11 cellular contexts compared by ENCODE assay signal in genomic region chr18:63249781-63250180, GRCh38.
A peak's percentile ranks its signal among the peaks of the same experiment; 100 is the strongest.
DNase-seq lines count a peak whose midpoint lies in the region; ATAC-seq and TF ChIP-seq lines count a peak whose summit lies in the region.
"Had no signal": no experiment of that assay in that cellular context is flagged by ENCODE, and none has a peak within 500 bp of the region (broad histone marks: within the 10 kb centered on the region; RNA-seq: fewer than 3 reads in every experiment).

No MANE protein-coding gene starts in this region.

- TF ChIP-seq CTCF in astrocyte of the cerebellum (IDR thresholded peaks at IDR 0.05; ENCODE audit: low read depth, low read length, missing control alignments) (no peak), natural killer cell (IDR thresholded peaks at IDR 0.05) (no peak)

- POLR2A ChIA-PET in CD4-positive, alpha-beta memory T cell (lab: Charles Lee; ENCODE audit: partially characterized antibody): interaction anchor here (1.0 kb wide), 1 partner anchor 68 kb away, joined by 4 read pairs; no protein-coding TSS in a partner anchor

- H3K4me1 Mint-ChIP-seq in CD4-positive, alpha-beta memory T cell: peaks cover 51 to 77% (median 63%) of the 10 kb centered on the region in 4 donors
- H3K4me1 Mint-ChIP-seq in natural killer cell: peaks cover 38 to 47% of the 10 kb centered on the region in 2 donors

- intact Hi-C loops in CD4-positive, alpha-beta memory T cell (cut with micrococcal nuclease): loop anchor here (2.0 kb wide), 1 partner anchor 17 kb away; no protein-coding TSS in a partner anchor
- intact Hi-C loops in natural killer cell (cut with micrococcal nuclease): no loop called here

- H3K36me3 ChIP-seq in CD4-positive, alpha-beta memory T cell (ENCODE audit: insufficient read depth, low read length): peaks cover 2% of the 10 kb centered on the region

- CTCF ChIA-PET in CD4-positive, alpha-beta memory T cell (lab: Charles Lee; ENCODE audit: partially characterized antibody): interaction anchor here (1.0 kb wide), 1 partner anchor 9 kb away, joined by 4 read pairs; no protein-coding TSS in a partner anchor

- no peak for DNase-seq in CD4-positive, alpha-beta memory T cell
- DNase-seq in Kasumi-1 (lab: John Stamatoyannopoulos, UW) (peak; percentile 94 to 95), astrocyte of the cerebellum (ENCODE audit: low read depth) (peak; percentile 8), natural killer cell (no peak), middle frontal gyrus (ENCODE audit: extremely low spot score, low spot score) (no peak), activated gamma-delta T cell (lab: John Stamatoyannopoulos, UW) (no peak)
- no peak for DNase-seq in stimulated activated CD4-positive, alpha-beta T cell treated with anti-CD3 and anti-CD28 coated beads, Interleukin-4, amount 100 ng/mL, for 4 hours
- DNase-seq: activated CD4-positive, alpha-beta T cell treated with anti-CD3 and anti-CD28 coated beads for 1 hour; GM23248; hippocampal formation had no signal

- peaks cover 0 to 2% (median 0%) of the 10 kb centered on the region in 8 donors for H3K9me3 Mint-ChIP-seq in CD4-positive, alpha-beta memory T cell
- no peaks in the 10 kb centered on the region for H3K9me3 Mint-ChIP-seq in natural killer cell

- in situ Hi-C loops in astrocyte of the cerebellum (cut with HindIII; ENCODE audit: low sequenced_read_pairs): no loop called here

- peaks cover 51% of the 10 kb centered on the region for H3K4me1 ChIP-seq in CD4-positive, alpha-beta memory T cell (ENCODE audit: insufficient read depth, low read length)

- peak overlapping the region in 5 of 7 donors; percentile 17 to 84 (median 58) for H3K27ac Mint-ChIP-seq in CD4-positive, alpha-beta memory T cell
- peak overlapping the region; percentile 5 to 76 for H3K27ac Mint-ChIP-seq in natural killer cell

- H3K27ac ChIP-seq in CD4-positive, alpha-beta memory T cell (ENCODE audit: low read depth, low read length): no peak overlapping the region
- H3K27ac ChIP-seq: GM23248 had no signal

- no peaks in the 10 kb centered on the region for H3K9me3 ChIP-seq in CD4-positive, alpha-beta memory T cell (ENCODE audit: control insufficient read depth in 1 of 2, low read length in 2 of 2)

- H3K4me3 Mint-ChIP-seq in CD4-positive, alpha-beta memory T cell: peak overlapping the region in 6 of 8 donors; percentile 12 to 66 (median 29)
- H3K4me3 Mint-ChIP-seq in natural killer cell: peak overlapping the region; percentile 0

- H3K27me3 ChIP-seq in CD4-positive, alpha-beta memory T cell (ENCODE audit: insufficient read depth, low read length): no peaks in the 10 kb centered on the region

- H3K36me3 Mint-ChIP-seq in CD4-positive, alpha-beta memory T cell: peaks cover 40 to 56% of the 10 kb centered on the region in 2 donors
- H3K36me3 Mint-ChIP-seq in natural killer cell: no peaks in the 10 kb centered on the region

- H3K4me3 ChIP-seq in CD4-positive, alpha-beta memory T cell (ENCODE audit: low read length in 2 of 2): no peak overlapping the region
- H3K4me3 ChIP-seq in astrocyte of the cerebellum (ENCODE audit: low read depth, low read length): no peak overlapping the region
- H3K4me3 ChIP-seq: GM23248 had no signal

- ATAC-seq in natural killer cell (peak; percentile 72 to 82 (median 73)), HG02642 (IDR thresholded peaks at IDR 0.05; ENCODE audit: poor library complexity, unreplicated experiment) (no peak)

- H3K27me3 Mint-ChIP-seq in CD4-positive, alpha-beta memory T cell: no peaks in the 10 kb centered on the region
- no peaks in the 10 kb centered on the region for H3K27me3 Mint-ChIP-seq in natural killer cell (ENCODE audit: low read depth in 2 of 2)

Comparison
In these comparisons a context has a peak if more than half of its experiments do, and no peak if none do; other contexts are left out.
1. DNase-seq: peak in Kasumi-1 (2 of 2) and astrocyte of the cerebellum (single experiment); none in CD4-positive, alpha-beta memory T cell (0 of 5), natural killer cell (single experiment), middle frontal gyrus (single experiment), activated gamma-delta T cell (single experiment) and stimulated activated CD4-positive, alpha-beta T cell treated with anti-CD3 and anti-CD28 coated beads, Interleukin-4, amount 100 ng/mL, for 4 hours (0 of 2).